In the genomic region with DNA sequence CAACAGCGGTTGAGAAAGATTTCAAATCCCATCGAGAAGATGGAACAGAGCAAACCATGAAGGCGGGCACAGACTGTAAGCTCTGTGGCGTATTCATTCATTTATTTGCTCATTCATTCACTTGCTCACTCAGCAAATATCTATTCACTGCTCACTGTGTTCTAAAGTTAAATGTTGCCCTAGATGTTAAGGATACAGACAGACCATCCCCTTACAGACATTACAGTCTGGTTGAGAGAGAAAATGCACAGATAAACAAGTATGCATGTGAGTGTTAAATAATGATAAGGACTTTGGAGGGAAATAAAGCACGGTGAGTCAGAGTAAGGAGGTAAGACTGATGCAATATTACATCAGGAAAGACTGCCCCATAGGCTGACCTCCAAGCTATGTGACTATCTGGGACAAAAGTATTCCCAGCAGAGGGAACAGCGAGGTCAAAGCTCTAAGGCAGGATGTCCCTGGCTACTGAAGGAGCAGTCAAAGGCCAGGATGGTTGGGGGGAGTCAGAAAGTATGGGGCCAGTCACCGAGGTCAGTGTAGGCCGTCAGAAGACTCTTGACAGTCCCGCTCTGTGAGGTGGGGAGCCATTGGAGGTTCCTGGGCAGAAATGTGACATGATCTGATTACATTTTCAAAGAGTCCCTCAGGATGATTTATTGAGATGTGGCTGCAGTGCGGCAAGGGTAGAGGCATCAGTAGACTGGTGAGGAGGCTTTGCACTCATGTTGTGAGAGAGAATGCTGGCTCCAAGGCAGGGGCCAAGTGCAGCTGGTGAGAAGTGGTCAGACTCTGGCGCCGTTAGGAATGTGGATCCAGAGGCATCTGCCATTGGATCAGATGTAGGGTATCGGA, we compare ENCODE assay signal across 7 cellular contexts. TPM values are rescaled to one million over a fixed set of nuclear protein-coding genes. Genes with fewer than 3 reads are reported as not detected.
A peak's percentile ranks its signal among the peaks of the same experiment; 100 is the strongest.
DNase-seq lines count a peak whose midpoint lies in the region; ATAC-seq lines count a peak whose summit lies in the region.

No MANE protein-coding gene starts in this region.

- no peak overlapping the region for H3K4me3 ChIP-seq in Karpas-422 (ENCODE audit: low read length)

- H3K9ac ChIP-seq in Karpas-422 (ENCODE audit: low read length) = no peak overlapping the region

- H3K9me3 Mint-ChIP-seq in immature natural killer cell = no peaks in the 10 kb centered on the region

- no peaks in the 10 kb centered on the region for H3K27me3 ChIP-seq in Karpas-422 (ENCODE audit: low read length)

- peaks cover 76 to 89% of the 10 kb centered on the region in 2 donors for H3K4me1 Mint-ChIP-seq in immature natural killer cell

- H3K9me3 ChIP-seq in Karpas-422 (ENCODE audit: low read length) = no peaks in the 10 kb centered on the region

- no peaks in the 10 kb centered on the region for H3K9me2 ChIP-seq in Karpas-422 (replicated peaks; ENCODE audit: insufficient read depth, low read length)

- peaks cover 4% of the 10 kb centered on the region; the same call in 1 of the 2 replicates for H3K4me1 ChIP-seq in Karpas-422 (ENCODE audit: low read length)

- peak overlapping the region; percentile 41 for H3K27ac ChIP-seq in angular gyrus (ENCODE audit: low read depth, low read length)
- H3K27ac ChIP-seq in substantia nigra (ENCODE audit: low read depth, low read length, poor library complexity, severe bottlenecking) = peak overlapping the region; percentile 66
- no peak overlapping the region for H3K27ac ChIP-seq in Karpas-422 (ENCODE audit: low read length)

- H3K36me3 Mint-ChIP-seq in immature natural killer cell = no peaks in the 10 kb centered on the region

- H2AFZ ChIP-seq in Karpas-422 (ENCODE audit: low read length) = no peak overlapping the region

- H3K79me2 ChIP-seq in Karpas-422 (ENCODE audit: low read length) = no peaks in the 10 kb centered on the region

- peak; percentile 78 for DNase-seq in LoVo (ENCODE audit: low spot score)
- no peak for DNase-seq in immature natural killer cell
- DNase-seq in substantia nigra (lab: John Stamatoyannopoulos, UW) = peak in 2 of 49 donors; percentile 23 to 25
- DNase-seq in Karpas-422 = no peak
- DNase-seq in NCI-H2081 treated with DMSO at 0.1 percent for 48 hours (lab: John Stamatoyannopoulos, UW) = no peak

- ATAC-seq in HG03025 (IDR thresholded peaks at IDR 0.05; ENCODE audit: low FRiP score, unreplicated experiment) = no peak

- peaks cover 0 to 2% (median 2%) of the 10 kb centered on the region in 3 donors for H3K27me3 Mint-ChIP-seq in immature natural killer cell (ENCODE audit: low read depth in 3 of 3)

- H3K4me3 Mint-ChIP-seq in immature natural killer cell = peak overlapping the region in 2 of 5 donors; percentile 11 to 46

- peak overlapping the region; percentile 13 to 84 (median 52) for H3K27ac Mint-ChIP-seq in immature natural killer cell

- H4K20me1 ChIP-seq in Karpas-422 (ENCODE audit: insufficient read depth, low read depth, low read length) = peaks cover 38% of the 10 kb centered on the region; the same call in 1 of the 2 replicates

- H3K4me2 ChIP-seq in Karpas-422 (ENCODE audit: low read depth, low read length, poor library complexity, severe bottlenecking) = no peak overlapping the region

- no peaks in the 10 kb centered on the region for H3K36me3 ChIP-seq in Karpas-422 (ENCODE audit: insufficient read depth, low read length)

RNA-seq across cellular contexts. Expression of a gene that starts 37.9 kb away (rescaled TPM):
- 10 to 100 TPM; 11.7 to 19.4 (median 18.6) TPM for polyA plus RNA-seq in immature natural killer cell
- total RNA-seq in Karpas-422 (2014; rRNA removed; shearing (Covaris generic); ENCODE audit: low replicate concordance) = 4.4 and 8.5 TPM in 2 replicates
